Comparison of ENCODE assay signal across 1 cellular context in the genomic region with DNA sequence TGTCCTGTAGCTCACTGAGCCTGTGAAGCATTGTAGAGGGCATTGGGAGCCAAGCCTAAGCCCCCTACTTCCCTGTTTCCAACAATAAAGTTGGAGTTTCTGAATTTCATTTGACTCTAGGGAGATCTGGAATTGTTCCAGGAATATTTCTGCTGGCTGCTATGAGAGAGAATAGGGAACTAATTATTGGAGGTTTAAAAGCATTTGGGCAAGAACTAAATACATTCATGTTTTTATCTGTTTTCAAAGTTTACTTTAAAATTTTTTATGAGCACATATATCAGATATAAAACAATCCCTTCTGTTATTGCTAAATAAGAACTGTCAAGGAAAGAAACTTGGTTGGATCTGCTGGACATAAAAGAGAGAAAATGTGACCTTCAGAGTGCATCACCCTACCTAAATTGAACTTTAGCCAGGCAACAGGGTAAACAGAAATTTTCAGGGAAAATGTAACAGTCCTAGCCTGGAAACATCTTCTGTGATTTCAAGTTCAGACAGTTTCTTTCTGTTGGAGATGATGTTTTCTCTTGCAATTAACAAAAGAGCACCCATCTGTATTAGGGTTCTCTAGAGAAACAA.
TF ChIP-seq lines count a peak whose summit lies in the region.

No MANE protein-coding gene starts in this region.

TF ChIP-seq in HepG2, 621 proteins besides CTCF, POLR2A, EP300 and RAD21 (continued from another document):
- TF ChIP-seq ARID5B (CRISPR knock-in tag; IDR thresholded peaks at IDR 0.05): peak; percentile 93
- TF ChIP-seq GPBP1L1 (CRISPR knock-in tag; IDR thresholded peaks at IDR 0.05): no peak
